ENCODE assay signal across 16 cellular contexts in the genomic region with DNA sequence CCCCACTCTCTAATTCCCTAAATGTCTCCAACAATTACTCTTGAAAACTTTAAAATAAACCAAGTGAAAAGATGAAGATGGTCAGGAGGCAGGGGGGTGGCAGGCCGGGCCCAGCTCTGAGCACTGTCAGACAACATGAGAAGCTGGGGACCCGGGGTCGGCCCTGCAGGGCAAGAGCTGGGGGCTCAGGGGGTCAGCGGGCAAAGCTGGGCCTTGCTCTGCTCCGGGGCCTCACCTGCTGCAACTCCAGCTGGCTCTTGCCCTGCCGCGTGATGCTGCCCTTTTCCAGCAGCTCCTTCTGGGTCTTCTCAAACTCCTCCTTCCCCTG. TPM values are rescaled to one million over a fixed set of nuclear protein-coding genes. Genes with fewer than 3 reads are reported as not detected.
A peak's percentile ranks its signal among the peaks of the same experiment; 100 is the strongest.
DNase-seq lines count a peak whose midpoint lies in the region; ATAC-seq and TF ChIP-seq lines count a peak whose summit lies in the region.
"Had no signal": no experiment of that assay in that cellular context is flagged by ENCODE, and none has a peak within 500 bp of the region (broad histone marks: within the 10 kb centered on the region; RNA-seq: fewer than 3 reads in every experiment).

No MANE protein-coding gene starts in this region.

- TF ChIP-seq CTCF in endothelial cell (IDR thresholded peaks at IDR 0.05; ENCODE audit: unreplicated experiment): no peak
- TF ChIP-seq CTCF in osteocyte (IDR thresholded peaks at IDR 0.05): no peak
- TF ChIP-seq CTCF in upper lobe of right lung (IDR thresholded peaks at IDR 0.05): no peak

- H3K9me3 Mint-ChIP-seq in stimulated activated naive CD8-positive, alpha-beta T cell treated with anti-CD3 and anti-CD28 coated beads, Interleukin-15, Interleukin-2, amounts not matched to agents 100 ng/mL and 50 ng/mL, for 24 hours: no peaks in the 10 kb centered on the region
- H3K9me3 Mint-ChIP-seq in stimulated activated naive CD8-positive, alpha-beta T cell treated with anti-CD3 and anti-CD28 coated beads, Interleukin-15, amount 100 ng/mL, for 72 hours: no peaks in the 10 kb centered on the region
- H3K9me3 Mint-ChIP-seq in endothelial cell (ENCODE audit: unreplicated experiment): no peaks in the 10 kb centered on the region
- no peaks in the 10 kb centered on the region for H3K9me3 Mint-ChIP-seq in osteocyte (ENCODE audit: unreplicated experiment)
- H3K9me3 Mint-ChIP-seq: activated T-helper 17 cell treated with anti-CD3 and anti-CD28 coated beads, Interleukin-2, amount 50 U/mL, for 72 hours had no signal

- ATAC-seq in stimulated activated naive CD8-positive, alpha-beta T cell treated with anti-CD3 and anti-CD28 coated beads, Interleukin-15, amount 100 ng/mL, for 72 hours: no peak
- no peak for ATAC-seq in HG03280 (IDR thresholded peaks at IDR 0.05; ENCODE audit: unreplicated experiment)
- no peak for ATAC-seq in upper lobe of right lung

- H3K9me3 ChIP-seq in upper lobe of right lung: no peaks in the 10 kb centered on the region

- H3K27ac ChIP-seq in upper lobe of right lung: no peak overlapping the region

- H3K4me3 ChIP-seq in upper lobe of right lung: no peak overlapping the region

- H3K4me3 Mint-ChIP-seq in stimulated activated naive CD8-positive, alpha-beta T cell treated with anti-CD3 and anti-CD28 coated beads, Interleukin-15, Interleukin-2, amounts not matched to agents 100 ng/mL and 50 ng/mL, for 24 hours: no peak overlapping the region
- no peak overlapping the region for H3K4me3 Mint-ChIP-seq in stimulated activated naive CD8-positive, alpha-beta T cell treated with anti-CD3 and anti-CD28 coated beads, Interleukin-15, amount 100 ng/mL, for 72 hours
- H3K4me3 Mint-ChIP-seq in endothelial cell (ENCODE audit: unreplicated experiment) (no peak overlapping the region), osteocyte (ENCODE audit: unreplicated experiment) (no peak overlapping the region)
- H3K4me3 Mint-ChIP-seq: activated CD8-positive, alpha-beta T cell treated with anti-CD3 and anti-CD28 coated beads, Interleukin-2, amount 10 ng/mL, durations not matched to agents 7 days and 5 days; activated T-helper 17 cell treated with anti-CD3 and anti-CD28 coated beads, Interleukin-2, amount 50 U/mL, for 72 hours had no signal

- peaks cover 8% of the 10 kb centered on the region for H3K4me1 Mint-ChIP-seq in stimulated activated naive CD8-positive, alpha-beta T cell treated with anti-CD3 and anti-CD28 coated beads, Interleukin-15, Interleukin-2, amounts not matched to agents 100 ng/mL and 50 ng/mL, for 24 hours (ENCODE audit: low read depth)
- peaks cover 23% of the 10 kb centered on the region for H3K4me1 Mint-ChIP-seq in stimulated activated naive CD8-positive, alpha-beta T cell treated with anti-CD3 and anti-CD28 coated beads, Interleukin-15, amount 100 ng/mL, for 72 hours
- H3K4me1 Mint-ChIP-seq in endothelial cell (ENCODE audit: unreplicated experiment) (peaks cover 9% of the 10 kb centered on the region), osteocyte (ENCODE audit: unreplicated experiment) (peaks cover 30% of the 10 kb centered on the region)

- DNase-seq in stimulated activated naive CD8-positive, alpha-beta T cell treated with anti-CD3 and anti-CD28 coated beads, Interleukin-15, amount 100 ng/mL, for 72 hours: no peak
- DNase-seq in endothelial cell (ENCODE audit: low spot score): no peak
- DNase-seq in osteocyte (ENCODE audit: extremely low spot score, unreplicated experiment): no peak
- DNase-seq in upper lobe of right lung: no peak
- DNase-seq in NCI-H510A (lab: John Stamatoyannopoulos, UW): no peak
- no peak for DNase-seq in stimulated activated CD4-positive, alpha-beta T cell treated with anti-CD3 and anti-CD28 coated beads, Interleukin-1b, Interleukin-23, amount 100 ng/mL, for 48 hours
- DNase-seq: COR-L47, GOT3, NCI-H2081 treated with DMSO at 0.1 percent for 48 hours had no signal

- intact Hi-C loops in upper lobe of right lung (cut with DNase I): no loop called here

- no peaks in the 10 kb centered on the region for H3K36me3 Mint-ChIP-seq in stimulated activated naive CD8-positive, alpha-beta T cell treated with anti-CD3 and anti-CD28 coated beads, Interleukin-15, Interleukin-2, amounts not matched to agents 100 ng/mL and 50 ng/mL, for 24 hours (ENCODE audit: low read depth)
- peaks cover 54% of the 10 kb centered on the region for H3K36me3 Mint-ChIP-seq in endothelial cell (ENCODE audit: low read depth, unreplicated experiment)
- H3K36me3 Mint-ChIP-seq in osteocyte (ENCODE audit: unreplicated experiment): peaks cover 26% of the 10 kb centered on the region

- H3K27me3 Mint-ChIP-seq in stimulated activated naive CD8-positive, alpha-beta T cell treated with anti-CD3 and anti-CD28 coated beads, Interleukin-15, Interleukin-2, amounts not matched to agents 100 ng/mL and 50 ng/mL, for 24 hours: peaks cover 5% of the 10 kb centered on the region
- H3K27me3 Mint-ChIP-seq in stimulated activated naive CD8-positive, alpha-beta T cell treated with anti-CD3 and anti-CD28 coated beads, Interleukin-15, amount 100 ng/mL, for 72 hours: no peaks in the 10 kb centered on the region
- H3K27me3 Mint-ChIP-seq in endothelial cell (ENCODE audit: unreplicated experiment) (peaks cover 33% of the 10 kb centered on the region), osteocyte (ENCODE audit: unreplicated experiment) (no peaks in the 10 kb centered on the region)
- H3K27me3 Mint-ChIP-seq: activated T-helper 17 cell treated with anti-CD3 and anti-CD28 coated beads, Interleukin-2, amount 50 U/mL, for 72 hours had no signal

- H3K36me3 ChIP-seq in upper lobe of right lung: peaks cover 52% of the 10 kb centered on the region

- peaks cover 13% of the 10 kb centered on the region for H3K4me1 ChIP-seq in upper lobe of right lung

- no peaks in the 10 kb centered on the region for H3K27me3 ChIP-seq in upper lobe of right lung

- H3K27ac Mint-ChIP-seq in stimulated activated naive CD8-positive, alpha-beta T cell treated with anti-CD3 and anti-CD28 coated beads, Interleukin-15, Interleukin-2, amounts not matched to agents 100 ng/mL and 50 ng/mL, for 24 hours: peak overlapping the region; percentile 72
- no peak overlapping the region for H3K27ac Mint-ChIP-seq in stimulated activated naive CD8-positive, alpha-beta T cell treated with anti-CD3 and anti-CD28 coated beads, Interleukin-15, amount 100 ng/mL, for 72 hours
- H3K27ac Mint-ChIP-seq in endothelial cell (ENCODE audit: unreplicated experiment) (peak overlapping the region; percentile 61), osteocyte (ENCODE audit: unreplicated experiment) (peak overlapping the region; percentile 47)
- H3K27ac Mint-ChIP-seq: activated CD8-positive, alpha-beta T cell treated with anti-CD3 and anti-CD28 coated beads, Interleukin-2, amount 10 ng/mL, durations not matched to agents 7 days and 5 days; activated T-helper 17 cell treated with anti-CD3 and anti-CD28 coated beads, Interleukin-2, amount 50 U/mL, for 72 hours had no signal

RNA-seq across cellular contexts. Expression of a gene that starts 14.8 kb away (rescaled TPM):
- not detected for total RNA-seq in endothelial cell (ENCODE audit: unreplicated experiment)
- not detected in 2 replicates for total RNA-seq in osteocyte
- total RNA-seq in upper lobe of right lung: not detected
- total RNA-seq: activated CD8-positive, alpha-beta T cell treated with anti-CD3 and anti-CD28 coated beads, Interleukin-2, amount 10 ng/mL, durations not matched to agents 7 days and 5 days; activated T-helper 17 cell treated with anti-CD3 and anti-CD28 coated beads, Interleukin-2, amount 50 U/mL, for 72 hours; pulmonary artery endothelial cell; urinary bladder had no signal

RNA-seq across cellular contexts. Expression of a gene that starts 17.8 kb away (rescaled TPM):
- 182 TPM for total RNA-seq in endothelial cell (ENCODE audit: unreplicated experiment)
- total RNA-seq in osteocyte: 126 and 138 TPM in 2 replicates
- total RNA-seq in upper lobe of right lung: 61.7 TPM

RNA-seq across cellular contexts. Expression of a gene that starts 26.6 kb away (rescaled TPM):
- total RNA-seq in endothelial cell (ENCODE audit: unreplicated experiment) (not detected), osteocyte (not detected in 2 replicates), upper lobe of right lung (0.78 TPM)
- total RNA-seq: activated CD8-positive, alpha-beta T cell treated with anti-CD3 and anti-CD28 coated beads, Interleukin-2, amount 10 ng/mL, durations not matched to agents 7 days and 5 days; activated T-helper 17 cell treated with anti-CD3 and anti-CD28 coated beads, Interleukin-2, amount 50 U/mL, for 72 hours; left cardiac atrium; pulmonary artery endothelial cell; urinary bladder had no signal

Comparison
In these comparisons a context has a peak if more than half of its experiments do, and no peak if none do; other contexts are left out.
1. H3K27ac Mint-ChIP-seq: peak in stimulated activated naive CD8-positive, alpha-beta T cell treated with anti-CD3 and anti-CD28 coated beads, Interleukin-15, Interleukin-2, amounts not matched to agents 100 ng/mL and 50 ng/mL, for 24 hours (single experiment), endothelial cell (single experiment) and osteocyte (single experiment); none in stimulated activated naive CD8-positive, alpha-beta T cell treated with anti-CD3 and anti-CD28 coated beads, Interleukin-15, amount 100 ng/mL, for 72 hours (0 of 2).